ENCODE assay signal across 8 cellular contexts in the genomic region with DNA sequence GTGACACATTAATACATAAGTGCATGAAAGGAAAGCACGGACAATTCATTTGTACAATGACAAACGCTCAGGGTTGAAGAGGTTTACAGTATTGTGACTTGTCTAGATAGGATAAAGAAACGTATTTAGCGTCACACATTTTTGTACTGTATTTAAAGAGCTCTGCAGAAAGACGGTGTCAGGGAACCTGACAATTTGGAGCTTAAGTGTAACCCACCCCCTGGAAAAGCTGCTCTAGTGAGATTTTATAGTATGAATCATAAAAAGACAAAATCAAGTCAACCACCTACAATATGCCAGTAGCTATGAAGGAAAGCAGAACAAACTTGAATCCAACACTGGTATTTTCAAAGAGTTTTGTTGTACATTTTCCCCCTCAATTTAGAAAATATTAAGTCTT.
A peak's percentile ranks its signal among the peaks of the same experiment; 100 is the strongest.
DNase-seq lines count a peak whose midpoint lies in the region; ATAC-seq, FAIRE-seq and TF ChIP-seq lines count a peak whose summit lies in the region.

No MANE protein-coding gene starts in this region.

- FAIRE-seq in urothelium cell line (lab: Jason Lieb, UNC) = no peak

- H3K36me3 Mint-ChIP-seq in T-helper 1 cell treated with Interleukin-12 subunit alpha and Interleukin-12 subunit beta and Interleukin-4 antibody, amounts not matched to agents 30 μg/mL and 1 μg/mL, for 36 hours (ENCODE audit: low read depth) = peaks cover 64% of the 10 kb centered on the region
- peaks cover 100% of the 10 kb centered on the region for H3K36me3 Mint-ChIP-seq in stimulated activated effector memory CD8-positive, alpha-beta T cell treated with anti-CD3 and anti-CD28 coated beads, Interleukin-12 subunit alpha, Interleukin-12 subunit beta, amount 100 ng/mL, for 72 hours

- ATAC-seq in stimulated activated effector memory CD8-positive, alpha-beta T cell treated with anti-CD3 and anti-CD28 coated beads, Interleukin-12 subunit alpha, Interleukin-12 subunit beta, amount 100 ng/mL, for 72 hours = peak; percentile 36

- H3K4me3 ChIP-seq in WI38 (ENCODE audit: low read depth, low read length) (peak overlapping the region; percentile 100), foreskin fibroblast (ENCODE audit: low read depth in 1 of 2, low read length in 2 of 2) (peak overlapping the region; percentile 26 to 100)

- H3K27me3 Mint-ChIP-seq in T-helper 1 cell treated with Interleukin-12 subunit alpha and Interleukin-12 subunit beta and Interleukin-4 antibody, amounts not matched to agents 30 μg/mL and 1 μg/mL, for 36 hours (ENCODE audit: low read depth) = no peaks in the 10 kb centered on the region

- H3K4me3 Mint-ChIP-seq in T-helper 1 cell treated with Interleukin-12 subunit alpha and Interleukin-12 subunit beta and Interleukin-4 antibody, amounts not matched to agents 30 μg/mL and 1 μg/mL, for 36 hours = peak overlapping the region; percentile 76
- H3K4me3 Mint-ChIP-seq in stimulated activated effector memory CD8-positive, alpha-beta T cell treated with anti-CD3 and anti-CD28 coated beads, Interleukin-12 subunit alpha, Interleukin-12 subunit beta, amount 100 ng/mL, for 72 hours = peak overlapping the region; percentile 100

- H3K27ac Mint-ChIP-seq in T-helper 1 cell treated with Interleukin-12 subunit alpha and Interleukin-12 subunit beta and Interleukin-4 antibody, amounts not matched to agents 30 μg/mL and 1 μg/mL, for 36 hours = peak overlapping the region; percentile 64
- H3K27ac Mint-ChIP-seq in stimulated activated effector memory CD8-positive, alpha-beta T cell treated with anti-CD3 and anti-CD28 coated beads, Interleukin-12 subunit alpha, Interleukin-12 subunit beta, amount 100 ng/mL, for 72 hours = peak overlapping the region; percentile 100

- DNase-seq in T-helper 1 cell (no peak), foreskin fibroblast (peak in 1 of 2 donors; percentile 13), NCI-H446 (lab: John Stamatoyannopoulos, UW) (no peak), urothelium cell line (ENCODE audit: low spot score) (no peak), OCI-M2 (lab: John Stamatoyannopoulos, UW; ENCODE audit: unreplicated experiment) (no peak)
- no peak for DNase-seq in stimulated activated effector memory CD8-positive, alpha-beta T cell treated with anti-CD3 and anti-CD28 coated beads, Interleukin-12 subunit alpha, Interleukin-12 subunit beta, amount 100 ng/mL, for 72 hours (ENCODE audit: low spot score in 2 of 2)

- no peaks in the 10 kb centered on the region for H3K9me3 Mint-ChIP-seq in T-helper 1 cell treated with Interleukin-12 subunit alpha and Interleukin-12 subunit beta and Interleukin-4 antibody, amounts not matched to agents 30 μg/mL and 1 μg/mL, for 36 hours
- no peaks in the 10 kb centered on the region for H3K9me3 Mint-ChIP-seq in stimulated activated effector memory CD8-positive, alpha-beta T cell treated with anti-CD3 and anti-CD28 coated beads, Interleukin-12 subunit alpha, Interleukin-12 subunit beta, amount 100 ng/mL, for 72 hours

- TF ChIP-seq CTCF in WI38 (IDR thresholded peaks at IDR 0.05; ENCODE audit: low read depth, low read length) (no peak), foreskin fibroblast (IDR thresholded peaks at IDR 0.05; ENCODE audit: low read depth, low read length) (no peak)

- peaks cover 82% of the 10 kb centered on the region for H3K4me1 Mint-ChIP-seq in T-helper 1 cell treated with Interleukin-12 subunit alpha and Interleukin-12 subunit beta and Interleukin-4 antibody, amounts not matched to agents 30 μg/mL and 1 μg/mL, for 36 hours (ENCODE audit: low read depth)
- peaks cover 87% of the 10 kb centered on the region for H3K4me1 Mint-ChIP-seq in stimulated activated effector memory CD8-positive, alpha-beta T cell treated with anti-CD3 and anti-CD28 coated beads, Interleukin-12 subunit alpha, Interleukin-12 subunit beta, amount 100 ng/mL, for 72 hours
